In genomic region chr9:98109052-98109451, GRCh38 we compare ENCODE assay signal across 12 cellular contexts. TPM values are rescaled to one million over a fixed set of nuclear protein-coding genes. Genes with fewer than 3 reads are reported as not detected.
DNase-seq lines count a peak whose midpoint lies in the region; ATAC-seq, FAIRE-seq and TF ChIP-seq lines count a peak whose summit lies in the region.
"Had no signal": no experiment of that assay in that cellular context is flagged by ENCODE, and none has a peak within 500 bp of the region (broad histone marks: within the 10 kb centered on the region; RNA-seq: fewer than 3 reads in every experiment).

No MANE protein-coding gene starts in this region.

- CTCF ChIA-PET in GM12878 (lab: Yijun Ruan, JAX) = interaction anchor here (0.7 to 4.4 kb wide), 5 partner anchors 9 to 147 kb away, joined by 3 to 30 read pairs (median 14); partner anchors contain the start of genes TBC1D2 and TRIM14

- peak; percentile 21 for ATAC-seq in GM12878
- peak; percentile 15 for ATAC-seq in stimulated activated effector memory CD8-positive, alpha-beta T cell treated with anti-CD3 and anti-CD28 coated beads, Interleukin-12 subunit alpha, Interleukin-12 subunit beta, amount 100 ng/mL, for 72 hours

- H3K27ac ChIP-seq in GM12878 (ENCODE audit: control insufficient read depth, insufficient read depth) (peak overlapping the region; percentile 91), substantia nigra (ENCODE audit: low read depth, low read length, poor library complexity, severe bottlenecking) (no peak overlapping the region)

- H3K4me2 ChIP-seq in Loucy (ENCODE audit: low read depth, low read length, poor library complexity, severe bottlenecking) (peak overlapping the region; percentile 38), GM12878 (ENCODE audit: control insufficient read depth, insufficient read depth) (peak overlapping the region; percentile 66)

- no peaks in the 10 kb centered on the region for H3K27me3 Mint-ChIP-seq in activated CD4-positive, alpha-beta T cell treated with anti-CD3 and anti-CD28 coated beads, Interleukin-2, amount 10 ng/mL, durations not matched to agents 24 days and 14 days

- no peaks in the 10 kb centered on the region for H3K9me3 Mint-ChIP-seq in activated CD4-positive, alpha-beta T cell treated with anti-CD3 and anti-CD28 coated beads, Interleukin-2, amount 10 ng/mL, durations not matched to agents 24 days and 14 days
- no peaks in the 10 kb centered on the region for H3K9me3 Mint-ChIP-seq in stimulated activated effector memory CD8-positive, alpha-beta T cell treated with anti-CD3 and anti-CD28 coated beads, Interleukin-12 subunit alpha, Interleukin-12 subunit beta, amount 100 ng/mL, for 72 hours

- in situ Hi-C loops in GM12878 (cut with MboI) = no loop called here

- FAIRE-seq in GM12878 (lab: Jason Lieb, UNC) = no peak
- FAIRE-seq: A204.1 had no signal

- H2AFZ ChIP-seq in Loucy (ENCODE audit: low read length) (0 out of 2 replicates have a peak overlapping the region, but pooled peaks have one; percentile 22), GM12878 (ENCODE audit: control insufficient read depth, low read depth, low read length) (no peak overlapping the region; the same call in 1 of the 2 replicates)

- no peak for TF ChIP-seq EP300 in GM12878 (IDR thresholded peaks at IDR 0.05; ENCODE audit: borderline replicate concordance in 1 of 2, control insufficient read depth in 1 of 2, low read depth in 2 of 2, low read length in 2 of 2)

- no TSS peak for BruUV-seq in GM12878 (replicated peaks; lab: Mats Ljungman, UMichigan)

- no peaks in the 10 kb centered on the region for H3K36me3 ChIP-seq in Loucy (ENCODE audit: insufficient read depth, low read length)
- H3K36me3 ChIP-seq in GM12878 (ENCODE audit: control insufficient read depth in 2 of 2, insufficient read depth in 2 of 2, low read length in 1 of 2) = peaks cover 2 to 9% of the 10 kb centered on the region in 2 experiments; a peak in 2 of 4 replicates
- peaks cover 35% of the 10 kb centered on the region for H3K36me3 ChIP-seq in BE2C

- peaks cover 41% of the 10 kb centered on the region for H3K4me1 ChIP-seq in Loucy (ENCODE audit: insufficient read depth, low read length, poor library complexity, severe bottlenecking)
- H3K4me1 ChIP-seq in GM12878 (ENCODE audit: control insufficient read depth, insufficient read depth, low read length) = peaks cover 57% of the 10 kb centered on the region
- H3K4me1 ChIP-seq in BE2C = no peaks in the 10 kb centered on the region

- H3K9me2 ChIP-seq in Loucy (replicated peaks; ENCODE audit: low read depth, low read length) = no peaks in the 10 kb centered on the region

- RAD21 ChIA-PET in GM12878 (lab: Charles Lee; ENCODE audit: unreplicated experiment) = interaction anchor here (0.7 to 6.0 kb wide), 9 partner anchors 8 to 188 kb away, joined by 3 to 27 read pairs (median 4); partner anchors contain the start of genes NANS and TRIM14

- H3K27ac Mint-ChIP-seq in activated CD4-positive, alpha-beta T cell treated with anti-CD3 and anti-CD28 coated beads, Interleukin-2, amount 10 ng/mL, durations not matched to agents 24 days and 14 days = peak overlapping the region; percentile 97
- peak overlapping the region; percentile 89 for H3K27ac Mint-ChIP-seq in stimulated activated effector memory CD8-positive, alpha-beta T cell treated with anti-CD3 and anti-CD28 coated beads, Interleukin-12 subunit alpha, Interleukin-12 subunit beta, amount 100 ng/mL, for 72 hours

- H3K27me3 ChIP-seq in Loucy (ENCODE audit: insufficient read depth, low read length, poor library complexity, severe bottlenecking) (no peaks in the 10 kb centered on the region), GM12878 (replicated peaks in 1 of 2; ENCODE audit: control insufficient read depth in 2 of 2, insufficient read depth in 2 of 2, low read length in 1 of 2) (no peaks in the 10 kb centered on the region), BE2C (no peaks in the 10 kb centered on the region)

- H3K79me2 ChIP-seq in Loucy (ENCODE audit: insufficient read depth, low read length) = peaks cover 3% of the 10 kb centered on the region; the same call in 1 of the 2 replicates
- peaks cover 31% of the 10 kb centered on the region for H3K79me2 ChIP-seq in GM12878 (ENCODE audit: control insufficient read depth, insufficient read depth, low read length)

- no peak for TF ChIP-seq POLR2A in GM12878 (IDR thresholded peaks at IDR 0.05; ENCODE audit: low read depth, low read length)

- H3K4me3 ChIP-seq in Loucy (ENCODE audit: low read length, poor library complexity, severe bottlenecking) (peak overlapping the region; percentile 12), GM12878 (peak overlapping the region; percentile 19; the same call in 1 of the 2 replicates), BE2C (ENCODE audit: low read depth, low read length) (no peak overlapping the region)

- 0% methylated on average over 3 of the region's 3 CpGs for WGBS in GM12878 (ENCODE audit: insufficient coverage, insufficient replicate concordance, low lambda C conversion rate, missing lambda C conversion rate)

- SMC1A ChIA-PET in GM12878 (lab: Charles Lee; ENCODE audit: uncharacterized antibody, unreplicated experiment) = interaction anchor here (0.6 to 6.6 kb wide), 15 partner anchors 9 to 185 kb away, joined by 3 to 72 read pairs (median 3); partner anchors contain the start of gene TRIM14

- peaks cover 66% of the 10 kb centered on the region for H3K4me1 Mint-ChIP-seq in activated CD4-positive, alpha-beta T cell treated with anti-CD3 and anti-CD28 coated beads, Interleukin-2, amount 10 ng/mL, durations not matched to agents 24 days and 14 days
- H3K4me1 Mint-ChIP-seq in stimulated activated effector memory CD8-positive, alpha-beta T cell treated with anti-CD3 and anti-CD28 coated beads, Interleukin-12 subunit alpha, Interleukin-12 subunit beta, amount 100 ng/mL, for 72 hours = peaks cover 63% of the 10 kb centered on the region

- H3K4me3 Mint-ChIP-seq in activated CD4-positive, alpha-beta T cell treated with anti-CD3 and anti-CD28 coated beads, Interleukin-2, amount 10 ng/mL, durations not matched to agents 24 days and 14 days = peak overlapping the region; percentile 68
- H3K4me3 Mint-ChIP-seq in stimulated activated effector memory CD8-positive, alpha-beta T cell treated with anti-CD3 and anti-CD28 coated beads, Interleukin-12 subunit alpha, Interleukin-12 subunit beta, amount 100 ng/mL, for 72 hours = peak overlapping the region; percentile 56

- no peak for TF ChIP-seq RAD21 in GM12878 (IDR thresholded peaks at IDR 0.05; ENCODE audit: insufficient read depth, low read depth, low read length)

- H3K36me3 Mint-ChIP-seq in activated CD4-positive, alpha-beta T cell treated with anti-CD3 and anti-CD28 coated beads, Interleukin-2, amount 10 ng/mL, durations not matched to agents 24 days and 14 days (ENCODE audit: low read depth) = peaks cover 70% of the 10 kb centered on the region
- H3K36me3 Mint-ChIP-seq in stimulated activated effector memory CD8-positive, alpha-beta T cell treated with anti-CD3 and anti-CD28 coated beads, Interleukin-12 subunit alpha, Interleukin-12 subunit beta, amount 100 ng/mL, for 72 hours = peaks cover 55% of the 10 kb centered on the region

- H4K20me1 ChIP-seq in Loucy (ENCODE audit: insufficient read depth, low read length, poor library complexity, severe bottlenecking) = no peaks in the 10 kb centered on the region
- H4K20me1 ChIP-seq in GM12878 (ENCODE audit: control insufficient read depth, insufficient read depth) = no peaks in the 10 kb centered on the region

- peak; percentile 74 for DNase-seq in activated CD4-positive, alpha-beta T cell treated with anti-CD3 and anti-CD28 coated beads, Interleukin-2, amount 10 ng/mL, durations not matched to agents 24 days and 14 days
- DNase-seq in activated CD4-positive, alpha-beta T cell treated with anti-CD3 and anti-CD28 coated beads for 48 hours = no peak
- no peak for DNase-seq in GM12878 (ENCODE audit: low read depth, low spot score)
- DNase-seq in stimulated activated effector memory CD8-positive, alpha-beta T cell treated with anti-CD3 and anti-CD28 coated beads, Interleukin-12 subunit alpha, Interleukin-12 subunit beta, amount 100 ng/mL, for 72 hours (ENCODE audit: low spot score in 2 of 2) = no peak
- DNase-seq in BE2C = no peak
- DNase-seq in substantia nigra (lab: John Stamatoyannopoulos, UW) = no peak
- DNase-seq in mucosa of gallbladder (ENCODE audit: low spot score) = no peak
- DNase-seq: DMS79 treated with DMSO at 0.1 percent for 48 hours, NCI-H2171, T-helper 9 cell had no signal

- TF ChIP-seq CTCF in Loucy (conservative IDR thresholded peaks at IDR 0.05; ENCODE audit: low read length) (no peak), GM12878 (IDR thresholded peaks at IDR 0.05 in 2 of 3, conservative IDR thresholded peaks at IDR 0.05 in 1 of 3; ENCODE audit: control insufficient read depth in 2 of 3, extremely low read depth in 1 of 3, insufficient read depth in 1 of 3, low read depth in 3 of 3, low read length in 3 of 3) (no peak), BE2C (IDR thresholded peaks at IDR 0.05; ENCODE audit: low read depth, low read length) (no peak)

- POLR2A ChIA-PET in GM12878 (lab: Charles Lee) = interaction anchor here (0.5 to 3.5 kb wide), 7 partner anchors 9 to 149 kb away, joined by 3 to 19 read pairs (median 4); partner anchors contain the start of gene TRIM14

- intact Hi-C loops in activated CD4-positive, alpha-beta T cell treated with anti-CD3 and anti-CD28 coated beads, Interleukin-2, amount 10 ng/mL, durations not matched to agents 24 days and 14 days (cut with micrococcal nuclease) = no loop called here
- intact Hi-C loops in GM12878 (cut with micrococcal nuclease; ENCODE audit: unreplicated experiment) = no loop called here

- peak overlapping the region; percentile 56 for H3K9ac ChIP-seq in Loucy (ENCODE audit: low read depth, low read length, poor library complexity, severe bottlenecking)
- H3K9ac ChIP-seq in GM12878 (ENCODE audit: control insufficient read depth, insufficient read depth, low read length) = peak overlapping the region; percentile 15; the same call in 1 of the 2 replicates

- H3K9me3 ChIP-seq in Loucy (ENCODE audit: insufficient read depth, low read depth, low read length) (no peaks in the 10 kb centered on the region), GM12878 (replicated peaks; ENCODE audit: control insufficient read depth, insufficient read depth, low read length) (no peaks in the 10 kb centered on the region; the same call in 2 of the 3 replicates), BE2C (no peaks in the 10 kb centered on the region)

- H3F3A ChIP-seq in Loucy (ENCODE audit: low read depth) = no peaks in the 10 kb centered on the region

RNA-seq across cellular contexts. Expression of gene TRIM14, which starts 10.0 kb away (rescaled TPM):
- total RNA-seq in activated CD4-positive, alpha-beta T cell treated with anti-CD3 and anti-CD28 coated beads, Interleukin-2, amount 10 ng/mL, durations not matched to agents 24 days and 14 days = 47.3 and 47.8 TPM in 2 replicates
- total RNA-seq in GM12878 (2013; cell fraction: nucleolus; rRNA removed) = 36.1 and 40.9 TPM in 2 replicates
- total RNA-seq in GM12878 (2014; rRNA removed) (25.1 and 25.2 TPM in 2 replicates), GM12878 (2014; rRNA removed; fragmentation: Illumina TruSeq; extraction: Trizol) (20.3 and 21.2 TPM in 2 replicates), GM12878 (2021) (53.3 and 54.4 TPM in 2 replicates), mucosa of gallbladder (44.4 TPM)
- polyA plus RNA-seq in GM12878 (2011; ENCODE audit: low read depth) = 15.8 TPM
- polyA plus RNA-seq in GM12878 (2011; rRNA removed) (25.9 and 32.7 TPM in 2 replicates), GM12878 (2014; fragmentation: Illumina TruSeq; extraction: Trizol) (42.4 and 42.6 TPM in 2 replicates), GM12878 (2014; fragmentation: Nextera tagmentation; extraction: Ambion mirVana) (10 to 100 TPM in 1 of 2 experiments, 1 to 10 TPM in 1; 8.6 to 10.2 TPM), GM12878 (2014; rRNA removed) (39.6 and 39.7 TPM in 2 replicates), GM12878 (2016; fragmentation: Nextera tagmentation; extraction: Ambion mirVana) (10 to 100 TPM; 38.7 to 41.2 TPM)
- polyA plus RNA-seq in GM12878 (2011; cell fraction: cytosol; rRNA removed) = 31.9 and 34.9 TPM in 2 replicates
- 37.5 and 42.1 TPM in 2 replicates for polyA plus RNA-seq in GM12878 (2011; cell fraction: nucleus; rRNA removed)
- polyA plus RNA-seq in GM12878 (2012) = 20.1 and 25.2 TPM in 2 replicates
- 19.4 and 22.8 TPM in 2 replicates for polyA minus RNA-seq in GM12878 (2011; rRNA and poly(A)+ RNA removed)
- polyA minus RNA-seq in GM12878 (2011; cell fraction: cytosol; rRNA and poly(A)+ RNA removed) = 12.7 and 13.5 TPM in 2 replicates
- polyA minus RNA-seq in GM12878 (2011; cell fraction: nucleus; rRNA and poly(A)+ RNA removed) = 9.3 and 16.3 TPM in 2 replicates
- polyA plus RNA-seq in BE2C (2012; ENCODE audit: insufficient read depth, insufficient read length, low read depth) = 39.1 TPM

RNA-seq across cellular contexts. Expression of gene NANS, which starts 52.5 kb away (rescaled TPM):
- total RNA-seq in activated CD4-positive, alpha-beta T cell treated with anti-CD3 and anti-CD28 coated beads, Interleukin-2, amount 10 ng/mL, durations not matched to agents 24 days and 14 days = 54.0 and 57.1 TPM in 2 replicates
- 28.4 and 33.0 TPM in 2 replicates for total RNA-seq in GM12878 (2013; cell fraction: nucleolus; rRNA removed)
- 64.8 and 68.3 TPM in 2 replicates for total RNA-seq in GM12878 (2014; rRNA removed)
- 52.3 and 55.5 TPM in 2 replicates for total RNA-seq in GM12878 (2014; rRNA removed; fragmentation: Illumina TruSeq; extraction: Trizol)
- total RNA-seq in GM12878 (2021) = 47.8 and 49.1 TPM in 2 replicates
- polyA plus RNA-seq in GM12878 (2011; ENCODE audit: low read depth) = 55.9 TPM
- polyA plus RNA-seq in GM12878 (2011; rRNA removed) = 37.9 and 44.6 TPM in 2 replicates
- 51.9 and 54.2 TPM in 2 replicates for polyA plus RNA-seq in GM12878 (2011; cell fraction: cytosol; rRNA removed)
- 23.3 and 29.3 TPM in 2 replicates for polyA plus RNA-seq in GM12878 (2011; cell fraction: nucleus; rRNA removed)
- polyA plus RNA-seq in GM12878 (2012) = 56.9 and 74.3 TPM in 2 replicates
- 47.8 and 48.8 TPM in 2 replicates for polyA plus RNA-seq in GM12878 (2014; fragmentation: Illumina TruSeq; extraction: Trizol)
- 10 to 100 TPM; 21.0 to 26.1 TPM for polyA plus RNA-seq in GM12878 (2014; fragmentation: Nextera tagmentation; extraction: Ambion mirVana)
- polyA plus RNA-seq in GM12878 (2014; rRNA removed) = 55.6 and 56.5 TPM in 2 replicates
- 100 to 1,000 TPM; 109 to 126 TPM for polyA plus RNA-seq in GM12878 (2016; fragmentation: Nextera tagmentation; extraction: Ambion mirVana)
- 31.5 and 44.8 TPM in 2 replicates for polyA minus RNA-seq in GM12878 (2011; rRNA and poly(A)+ RNA removed)
- polyA minus RNA-seq in GM12878 (2011; cell fraction: cytosol; rRNA and poly(A)+ RNA removed) = 9.8 and 10.0 TPM in 2 replicates
- polyA minus RNA-seq in GM12878 (2011; cell fraction: nucleus; rRNA and poly(A)+ RNA removed) = 10.2 and 27.1 TPM in 2 replicates
- 83.3 TPM for polyA plus RNA-seq in BE2C (2012; ENCODE audit: insufficient read depth, insufficient read length, low read depth)
- total RNA-seq in mucosa of gallbladder = 69.3 TPM
